ENCODE assay signal across 8 cellular contexts in genomic region chr19:10861118-10861651, GRCh38. TPM values are rescaled to one million over a fixed set of nuclear protein-coding genes. Genes with fewer than 3 reads are reported as not detected.
DNase-seq lines count a peak whose midpoint lies in the region; ATAC-seq and TF ChIP-seq lines count a peak whose summit lies in the region.

No MANE protein-coding gene starts in this region.

- H3K9ac ChIP-seq in neuronal stem cell (ENCODE audit: low read depth, low read length, poor library complexity) = no peak overlapping the region

- no peak overlapping the region for H3K27ac Mint-ChIP-seq in neural crest cell (ENCODE audit: unreplicated experiment)

- ATAC-seq in body of pancreas = no peak

- H3K4me1 Mint-ChIP-seq in neural crest cell = peaks cover 26% of the 10 kb centered on the region

- H2BK12ac ChIP-seq in neuronal stem cell (ENCODE audit: low read length) = no peak overlapping the region

- no peak for TF ChIP-seq POLR2A in body of pancreas (IDR thresholded peaks at IDR 0.05)

- peak; percentile 51 for DNase-seq in DMS53 (lab: John Stamatoyannopoulos, UW)
- no peak for DNase-seq in DMS53 treated with DMSO at 0.1 percent for 48 hours (lab: John Stamatoyannopoulos, UW; ENCODE audit: unreplicated experiment)
- DNase-seq in NOMO-1 treated with dmso at 0.1 percent for 144 hours (lab: John Stamatoyannopoulos, UW; ENCODE audit: unreplicated experiment) = peak; percentile 41
- peak; percentile 31 to 53 (median 42) for DNase-seq in body of pancreas
- peak; percentile 44 for DNase-seq in neural crest cell (ENCODE audit: low read depth, low spot score)
- no peak for DNase-seq in neuronal stem cell (ENCODE audit: low spot score)
- DNase-seq in NCI-H2029 (lab: John Stamatoyannopoulos, UW) = no peak
- no peak for DNase-seq in NCI-H1417 treated with DMSO at 0.1 percent for 48 hours (lab: John Stamatoyannopoulos, UW)

- no peak overlapping the region for H3K14ac ChIP-seq in neuronal stem cell (ENCODE audit: low read length)

- WGBS in body of pancreas, 2 donors = 61 to 68% methylated on average over 7 of the region's 7 CpGs
- WGBS in neuronal stem cell (ENCODE audit: extremely low coverage in 2 of 2, insufficient read length in 2 of 2, insufficient replicate concordance in 1 of 2), 2 donors = no CpG with 5 or more reads among the region's 7 CpGs

- no peak overlapping the region for H4K8ac ChIP-seq in neuronal stem cell (ENCODE audit: low read depth, low read length)

- no peaks in the 10 kb centered on the region for H3K36me3 Mint-ChIP-seq in neural crest cell (ENCODE audit: low read depth)

- intact Hi-C loops in body of pancreas (cut with DNase I) = no loop called here

- H3K4me3 Mint-ChIP-seq in neural crest cell = no peak overlapping the region

- no peak overlapping the region for H3K27ac ChIP-seq in body of pancreas
- no peak overlapping the region for H3K27ac ChIP-seq in neuronal stem cell (replicated peaks; ENCODE audit: low read length)

- no peak overlapping the region for H3K4ac ChIP-seq in neuronal stem cell (ENCODE audit: low read length)

- H3K23ac ChIP-seq in neuronal stem cell (ENCODE audit: low read depth, low read length, poor library complexity) = no peak overlapping the region

- H3K4me2 ChIP-seq in neuronal stem cell (ENCODE audit: insufficient read depth, low read length, poor library complexity, severe bottlenecking) = no peak overlapping the region

- H3K27me3 Mint-ChIP-seq in neural crest cell (ENCODE audit: low read depth) = no peaks in the 10 kb centered on the region

- H2BK5ac ChIP-seq in neuronal stem cell (ENCODE audit: low read length) = no peak overlapping the region

- H3K27me3 ChIP-seq in body of pancreas = no peaks in the 10 kb centered on the region
- no peaks in the 10 kb centered on the region for H3K27me3 ChIP-seq in neuronal stem cell (ENCODE audit: control insufficient read depth in 3 of 3, insufficient read depth in 3 of 3, low read depth in 1 of 3, low read length in 3 of 3)

- no peaks in the 10 kb centered on the region for H3K9me3 Mint-ChIP-seq in neural crest cell

- no peak overlapping the region for H2AK5ac ChIP-seq in neuronal stem cell (ENCODE audit: low read depth, low read length)

- H3K18ac ChIP-seq in neuronal stem cell (ENCODE audit: low read length) = no peak overlapping the region

- H2BK120ac ChIP-seq in neuronal stem cell (ENCODE audit: low read depth, low read length) = no peak overlapping the region

- no peak overlapping the region for H3K4me3 ChIP-seq in body of pancreas
- H3K4me3 ChIP-seq in neuronal stem cell (ENCODE audit: low read length in 2 of 2) = no peak overlapping the region

- no peak overlapping the region for H2AFZ ChIP-seq in neuronal stem cell (ENCODE audit: low read length)

- H3K36me3 ChIP-seq in body of pancreas (replicated peaks in 1 of 2; ENCODE audit: insufficient read depth in 1 of 2, low read depth in 2 of 2) (no peaks in the 10 kb centered on the region), neuronal stem cell (replicated peaks in 1 of 2; ENCODE audit: control insufficient read depth in 2 of 2, insufficient read depth in 2 of 2, low read length in 2 of 2) (no peaks in the 10 kb centered on the region)

- no peak overlapping the region for H4K91ac ChIP-seq in neuronal stem cell (ENCODE audit: low read depth, low read length, poor library complexity)

- TF ChIP-seq CTCF in body of pancreas (IDR thresholded peaks at IDR 0.05) (peak in 4 of 7 experiments; percentile 19 to 35 (median 28)), neural crest cell (conservative IDR thresholded peaks at IDR 0.05) (peak; percentile 55)

- H3K9me3 ChIP-seq in body of pancreas (no peaks in the 10 kb centered on the region), neuronal stem cell (replicated peaks in 1 of 2; ENCODE audit: control insufficient read depth in 2 of 2, insufficient read depth in 1 of 2, low read depth in 1 of 2, low read length in 2 of 2) (no peaks in the 10 kb centered on the region)

- no peaks in the 10 kb centered on the region for H3K79me1 ChIP-seq in neuronal stem cell (ENCODE audit: low read depth, low read length)

- peaks cover 19% of the 10 kb centered on the region for H3K4me1 ChIP-seq in body of pancreas
- H3K4me1 ChIP-seq in neuronal stem cell (ENCODE audit: control insufficient read depth in 2 of 2, insufficient read depth in 1 of 2, low read depth in 1 of 2, low read length in 2 of 2) = peaks cover 0 to 11% of the 10 kb centered on the region in 2 donors

- H2BK15ac ChIP-seq in neuronal stem cell (ENCODE audit: low read length) = no peak overlapping the region

RNA-seq across cellular contexts. Expression of gene CARM1, which starts 10.2 kb away (rescaled TPM):
- total RNA-seq in body of pancreas (10 to 100 TPM in 1 of 2 donors, 1 to 10 TPM in 1; 6.3 to 11.7 TPM), neural crest cell (99.6 and 106 TPM in 2 replicates)
- 119 TPM for polyA plus RNA-seq in neuronal stem cell (2013, experiment 1 of 2)
- polyA plus RNA-seq in neuronal stem cell (2013, experiment 2 of 2) = 114 TPM

RNA-seq across cellular contexts. Expression of gene C19orf38, which starts 13.0 kb away (rescaled TPM):
- total RNA-seq in body of pancreas (under 1 TPM in 1 of 2 donors, not detected in 1; 0.52 TPM), neural crest cell (not detected in 2 replicates)
- 0.15 TPM for polyA plus RNA-seq in neuronal stem cell (2013, experiment 1 of 2)
- polyA plus RNA-seq in neuronal stem cell (2013, experiment 2 of 2) = 0.14 TPM

RNA-seq across cellular contexts. Expression of gene TMED1, which starts 25.2 kb away (rescaled TPM):
- total RNA-seq in body of pancreas (10 to 100 TPM; 14.5 to 34.6 TPM), neural crest cell (27.9 and 30.9 TPM in 2 replicates)
- polyA plus RNA-seq in neuronal stem cell (2013, experiment 1 of 2) = 32.4 TPM
- polyA plus RNA-seq in neuronal stem cell (2013, experiment 2 of 2) = 32.9 TPM

Comparison
In these comparisons a context has a peak if more than half of its experiments do, and no peak if none do; other contexts are left out.
1. DNase-seq: peak in DMS53 (single experiment), NOMO-1 treated with dmso at 0.1 percent for 144 hours (single experiment), body of pancreas (4 of 4) and neural crest cell (single experiment); none in DMS53 treated with DMSO at 0.1 percent for 48 hours (single experiment), neuronal stem cell (single experiment), NCI-H2029 (single experiment) and NCI-H1417 treated with DMSO at 0.1 percent for 48 hours (single experiment).